1 cellular context compared by ENCODE assay signal in the genomic region with DNA sequence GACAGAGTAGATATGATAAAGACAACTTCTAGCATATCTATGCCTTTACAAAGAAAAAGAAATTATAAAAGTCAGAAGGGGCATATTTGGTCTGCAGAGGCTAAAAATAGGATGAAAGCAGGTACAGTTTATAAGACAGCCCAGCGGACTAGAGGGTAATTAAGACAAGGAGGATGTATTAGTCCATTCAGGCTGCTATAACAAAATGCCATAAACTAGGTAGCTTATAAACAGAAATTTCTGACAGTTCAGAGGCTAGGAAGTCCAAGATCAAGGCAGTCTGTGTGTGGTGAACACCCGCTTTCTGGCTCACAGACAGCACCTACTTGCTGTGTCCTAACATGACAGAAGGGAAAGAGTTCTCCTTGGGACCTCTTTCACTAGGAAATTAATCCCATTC.
TF ChIP-seq lines count a peak whose summit lies in the region.

No MANE protein-coding gene starts in this region.

TF ChIP-seq in K562, 482 proteins besides CTCF, POLR2A, EP300 and RAD21:
- no peak for TF ChIP-seq DACH1 (IDR thresholded peaks at IDR 0.05; ENCODE audit: partially characterized antibody)
- peak; percentile 97 for TF ChIP-seq ZNF12 (CRISPR knock-in tag; IDR thresholded peaks at IDR 0.05)
- no peak for TF ChIP-seq PCBP1 (IDR thresholded peaks at IDR 0.05; ENCODE audit: low read depth, low read length, poor library complexity, severe bottlenecking)
- TF ChIP-seq, protein P1, sequence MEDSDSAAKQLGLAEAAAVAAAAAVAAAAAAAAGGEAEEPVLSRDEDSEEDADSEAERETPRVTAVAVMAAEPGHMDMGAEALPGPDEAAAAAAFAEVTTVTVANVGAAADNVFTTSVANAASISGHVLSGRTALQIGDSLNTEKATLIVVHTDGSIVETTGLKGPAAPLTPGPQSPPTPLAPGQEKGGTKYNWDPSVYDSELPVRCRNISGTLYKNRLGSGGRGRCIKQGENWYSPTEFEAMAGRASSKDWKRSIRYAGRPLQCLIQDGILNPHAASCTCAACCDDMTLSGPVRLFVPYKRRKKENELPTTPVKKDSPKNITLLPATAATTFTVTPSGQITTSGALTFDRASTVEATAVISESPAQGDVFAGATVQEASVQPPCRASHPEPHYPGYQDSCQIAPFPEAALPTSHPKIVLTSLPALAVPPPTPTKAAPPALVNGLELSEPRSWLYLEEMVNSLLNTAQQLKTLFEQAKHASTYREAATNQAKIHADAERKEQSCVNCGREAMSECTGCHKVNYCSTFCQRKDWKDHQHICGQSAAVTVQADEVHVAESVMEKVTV (CRISPR knock-in tag; IDR thresholded peaks at IDR 0.05), result no peak
